ENCODE assay signal across 14 cellular contexts in genomic region chr19:38442736-38443135, GRCh38. TPM values are rescaled to one million over a fixed set of nuclear protein-coding genes. Genes with fewer than 3 reads are reported as not detected.
A peak's percentile ranks its signal among the peaks of the same experiment; 100 is the strongest.
DNase-seq lines count a peak whose midpoint lies in the region; FAIRE-seq and TF ChIP-seq lines count a peak whose summit lies in the region.
"Had no signal": no experiment of that assay in that cellular context is flagged by ENCODE, and none has a peak within 500 bp of the region (broad histone marks: within the 10 kb centered on the region; RNA-seq: fewer than 3 reads in every experiment).

No MANE protein-coding gene starts in this region.

- H3K4me2 ChIP-seq in osteoblast (ENCODE audit: insufficient read depth, low read length): no peak overlapping the region
- H3K4me2 ChIP-seq: BLaER1 treated with 17β-estradiol and CSF1 and Interleukin-3, amounts not matched to agents 10 nM and 100 nM had no signal

- no peak overlapping the region for H2AFZ ChIP-seq in osteoblast (ENCODE audit: low read length)

- no peak overlapping the region for H3K4me3 ChIP-seq in osteoblast (ENCODE audit: insufficient read depth, low read length)
- H3K4me3 ChIP-seq: BLaER1 treated with 17β-estradiol and CSF1 and Interleukin-3, amounts not matched to agents 10 nM and 100 nM had no signal

- no peaks in the 10 kb centered on the region for H3K79me2 ChIP-seq in osteoblast (ENCODE audit: insufficient read depth, low read length)

- no peak overlapping the region for H3K27ac ChIP-seq in osteoblast (ENCODE audit: low read depth, low read length)
- H3K27ac ChIP-seq: 22Rv1; BLaER1 treated with 17β-estradiol and CSF1 and Interleukin-3, amounts not matched to agents 10 nM and 100 nM had no signal

- peak; percentile 66 for FAIRE-seq in urothelium cell line (lab: Jason Lieb, UNC)

- no peak overlapping the region for H3K4me3 Mint-ChIP-seq in activated CD4-positive, alpha-beta T cell treated with anti-CD3 and anti-CD28 coated beads, Interleukin-2, amount 10 ng/mL, durations not matched to agents 7 days and 5 days
- H3K4me3 Mint-ChIP-seq: CD8-positive, alpha-beta T cell had no signal

- POLR2A ChIA-PET in activated CD4-positive, alpha-beta T cell treated with anti-CD3 and anti-CD28 coated beads, Interleukin-2, amount 10 ng/mL, durations not matched to agents 7 days and 5 days (lab: Charles Lee): no interaction called here

- H3K27ac Mint-ChIP-seq in activated CD4-positive, alpha-beta T cell treated with anti-CD3 and anti-CD28 coated beads, Interleukin-2, amount 10 ng/mL, durations not matched to agents 7 days and 5 days: peak overlapping the region; percentile 1
- H3K27ac Mint-ChIP-seq: CD8-positive, alpha-beta T cell had no signal

- no peaks in the 10 kb centered on the region for H3K36me3 ChIP-seq in osteoblast (ENCODE audit: insufficient read depth, low read length)
- H3K36me3 ChIP-seq: BLaER1 treated with 17β-estradiol and CSF1 and Interleukin-3, amounts not matched to agents 10 nM and 100 nM had no signal

- no peaks in the 10 kb centered on the region for H3K9me3 Mint-ChIP-seq in activated CD4-positive, alpha-beta T cell treated with anti-CD3 and anti-CD28 coated beads, Interleukin-2, amount 10 ng/mL, durations not matched to agents 7 days and 5 days
- H3K9me3 Mint-ChIP-seq: CD8-positive, alpha-beta T cell had no signal

- DNase-seq in activated CD4-positive, alpha-beta T cell treated with anti-CD3 and anti-CD28 coated beads, Interleukin-2, amount 10 ng/mL, durations not matched to agents 7 days and 5 days: no peak
- DNase-seq in activated CD4-positive, alpha-beta T cell treated with anti-CD3 and anti-CD28 coated beads, Interleukin-2, amount 50 U/mL, for 4 hours: no peak
- DNase-seq in osteoblast (ENCODE audit: insufficient read length, low spot score, missing footprints): peak; percentile 72
- no peak for DNase-seq in urothelium cell line (ENCODE audit: low spot score)
- DNase-seq in NK-92 (lab: John Stamatoyannopoulos, UW; ENCODE audit: unreplicated experiment): no peak
- no peak for DNase-seq in NCI-H1048 (lab: John Stamatoyannopoulos, UW)
- DNase-seq: Calu3; CD8-positive, alpha-beta T cell; DMS79 treated with DMSO at 0.1 percent for 48 hours; GF-D8; GOT3 had no signal

- no peaks in the 10 kb centered on the region for H3K4me1 ChIP-seq in osteoblast (ENCODE audit: insufficient read depth, low read length)

- H3K4me1 Mint-ChIP-seq in activated CD4-positive, alpha-beta T cell treated with anti-CD3 and anti-CD28 coated beads, Interleukin-2, amount 10 ng/mL, durations not matched to agents 7 days and 5 days: peaks cover 4% of the 10 kb centered on the region

- H3K9me3 ChIP-seq in osteoblast (ENCODE audit: low read depth, low read length): no peaks in the 10 kb centered on the region
- H3K9me3 ChIP-seq: BLaER1 treated with 17β-estradiol and CSF1 and Interleukin-3, amounts not matched to agents 10 nM and 100 nM had no signal

- H4K20me1 ChIP-seq in osteoblast (ENCODE audit: insufficient read depth, low read length): no peaks in the 10 kb centered on the region

- no peaks in the 10 kb centered on the region for H3K27me3 ChIP-seq in osteoblast (ENCODE audit: insufficient read depth, low read length)
- H3K27me3 ChIP-seq: BLaER1 treated with 17β-estradiol and CSF1 and Interleukin-3, amounts not matched to agents 10 nM and 100 nM had no signal

- TF ChIP-seq CTCF in osteoblast (IDR thresholded peaks at IDR 0.05; ENCODE audit: extremely low read depth, low read depth, low read length): no peak

- CTCF ChIA-PET in activated CD4-positive, alpha-beta T cell treated with anti-CD3 and anti-CD28 coated beads, Interleukin-2, amount 10 ng/mL, durations not matched to agents 7 days and 5 days (lab: Charles Lee): no interaction called here

- H3K36me3 Mint-ChIP-seq in activated CD4-positive, alpha-beta T cell treated with anti-CD3 and anti-CD28 coated beads, Interleukin-2, amount 10 ng/mL, durations not matched to agents 7 days and 5 days (ENCODE audit: low read depth): no peaks in the 10 kb centered on the region
- H3K36me3 Mint-ChIP-seq: CD8-positive, alpha-beta T cell had no signal

- H3K27me3 Mint-ChIP-seq in activated CD4-positive, alpha-beta T cell treated with anti-CD3 and anti-CD28 coated beads, Interleukin-2, amount 10 ng/mL, durations not matched to agents 7 days and 5 days: no peaks in the 10 kb centered on the region

RNA-seq across cellular contexts. Expression of gene RYR1, which starts 9.2 kb away (rescaled TPM):
- 1 to 10 TPM in 1 of 2 experiments, under 1 TPM in 1; 0.79 to 1.0 TPM for total RNA-seq in activated CD4-positive, alpha-beta T cell treated with anti-CD3 and anti-CD28 coated beads, Interleukin-2, amount 10 ng/mL, durations not matched to agents 7 days and 5 days
- total RNA-seq in osteoblast: under 0.01 TPM in 2 replicates

RNA-seq across cellular contexts. Expression of gene RASGRP4, which starts 16.7 kb away (rescaled TPM):
- 1 to 10 TPM; 2.6 to 3.8 TPM for total RNA-seq in activated CD4-positive, alpha-beta T cell treated with anti-CD3 and anti-CD28 coated beads, Interleukin-2, amount 10 ng/mL, durations not matched to agents 7 days and 5 days
- total RNA-seq in osteoblast: not detected in 2 replicates
- total RNA-seq: A673; Calu3; CD8-positive, alpha-beta T cell had no signal

RNA-seq across cellular contexts. Expression of gene FAM98C, which starts 39.8 kb away (rescaled TPM):
- total RNA-seq in activated CD4-positive, alpha-beta T cell treated with anti-CD3 and anti-CD28 coated beads, Interleukin-2, amount 10 ng/mL, durations not matched to agents 7 days and 5 days: 10 to 100 TPM; 27.5 to 37.2 TPM
- 12.1 and 14.1 TPM in 2 replicates for total RNA-seq in osteoblast

RNA-seq across cellular contexts. Expression of gene SPRED3, which starts 54.2 kb away (rescaled TPM):
- total RNA-seq in activated CD4-positive, alpha-beta T cell treated with anti-CD3 and anti-CD28 coated beads, Interleukin-2, amount 10 ng/mL, durations not matched to agents 7 days and 5 days: 1 to 10 TPM; 1.2 to 1.8 TPM
- total RNA-seq in osteoblast: 1.8 and 2.2 TPM in 2 replicates

RNA-seq across cellular contexts. Expression of gene GGN, which starts 54.9 kb away (rescaled TPM):
- total RNA-seq in activated CD4-positive, alpha-beta T cell treated with anti-CD3 and anti-CD28 coated beads, Interleukin-2, amount 10 ng/mL, durations not matched to agents 7 days and 5 days: not detected
- total RNA-seq in osteoblast: 0.29 and 0.36 TPM in 2 replicates
